Comparison of ENCODE assay signal across 2 cellular contexts in the genomic region with DNA sequence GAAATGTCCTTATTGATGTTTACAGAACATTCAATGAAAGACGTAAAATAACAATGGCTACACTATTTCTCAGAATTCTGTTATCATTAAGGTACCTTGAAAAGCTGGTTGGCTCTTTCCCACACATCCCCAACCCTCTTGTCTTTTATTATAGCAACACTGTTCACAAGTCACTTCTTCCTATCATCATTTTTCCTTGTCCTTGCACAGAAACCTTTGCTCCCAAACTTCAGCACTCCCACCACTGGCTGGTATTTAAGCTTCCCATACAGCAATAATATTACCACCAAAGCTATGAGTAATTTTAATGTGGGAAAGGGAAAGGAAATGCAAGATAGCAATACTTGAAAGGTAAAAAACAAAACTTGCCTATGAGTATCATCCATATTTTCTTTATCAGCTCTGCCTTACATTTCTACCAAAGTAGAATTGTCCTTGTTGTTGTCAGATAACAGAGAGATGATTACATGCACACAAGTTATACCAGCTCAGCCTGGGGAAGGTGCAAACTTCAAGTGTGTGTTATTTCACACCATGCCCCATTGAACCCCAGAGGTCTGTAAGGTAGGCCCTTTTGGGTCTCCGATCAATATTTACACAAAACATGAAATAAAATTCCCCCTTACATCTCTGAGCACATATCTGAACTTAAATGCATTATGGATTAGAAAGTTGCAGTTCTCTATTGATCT.
TF ChIP-seq lines count a peak whose summit lies in the region.

No MANE protein-coding gene starts in this region.

TF ChIP-seq in SK-N-SH, 30 proteins besides CTCF, POLR2A, EP300 and RAD21:
- TF ChIP-seq POLR2AphosphoS5 (IDR thresholded peaks at IDR 0.05; ENCODE audit: low read depth, low read length) (no peak), MXI1 (IDR thresholded peaks at IDR 0.05; ENCODE audit: low read depth, low read length) (no peak), ELF1 (IDR thresholded peaks at IDR 0.05) (no peak), SMC3 (IDR thresholded peaks at IDR 0.05; ENCODE audit: low read depth, low read length) (no peak), GABPA (IDR thresholded peaks at IDR 0.05; ENCODE audit: low read depth) (no peak), USF1 (IDR thresholded peaks at IDR 0.05; ENCODE audit: borderline replicate concordance, low read depth) (no peak)
- TF ChIP-seq, protein P1, sequence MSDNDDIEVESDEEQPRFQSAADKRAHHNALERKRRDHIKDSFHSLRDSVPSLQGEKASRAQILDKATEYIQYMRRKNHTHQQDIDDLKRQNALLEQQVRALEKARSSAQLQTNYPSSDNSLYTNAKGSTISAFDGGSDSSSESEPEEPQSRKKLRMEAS (IDR thresholded peaks at IDR 0.05; ENCODE audit: low read depth) = no peak
- TF ChIP-seq, protein P2, sequence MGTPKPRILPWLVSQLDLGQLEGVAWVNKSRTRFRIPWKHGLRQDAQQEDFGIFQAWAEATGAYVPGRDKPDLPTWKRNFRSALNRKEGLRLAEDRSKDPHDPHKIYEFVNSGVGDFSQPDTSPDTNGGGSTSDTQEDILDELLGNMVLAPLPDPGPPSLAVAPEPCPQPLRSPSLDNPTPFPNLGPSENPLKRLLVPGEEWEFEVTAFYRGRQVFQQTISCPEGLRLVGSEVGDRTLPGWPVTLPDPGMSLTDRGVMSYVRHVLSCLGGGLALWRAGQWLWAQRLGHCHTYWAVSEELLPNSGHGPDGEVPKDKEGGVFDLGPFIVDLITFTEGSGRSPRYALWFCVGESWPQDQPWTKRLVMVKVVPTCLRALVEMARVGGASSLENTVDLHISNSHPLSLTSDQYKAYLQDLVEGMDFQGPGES (IDR thresholded peaks at IDR 0.05; ENCODE audit: low read depth, low read length) = no peak
- TF ChIP-seq, protein P3, sequence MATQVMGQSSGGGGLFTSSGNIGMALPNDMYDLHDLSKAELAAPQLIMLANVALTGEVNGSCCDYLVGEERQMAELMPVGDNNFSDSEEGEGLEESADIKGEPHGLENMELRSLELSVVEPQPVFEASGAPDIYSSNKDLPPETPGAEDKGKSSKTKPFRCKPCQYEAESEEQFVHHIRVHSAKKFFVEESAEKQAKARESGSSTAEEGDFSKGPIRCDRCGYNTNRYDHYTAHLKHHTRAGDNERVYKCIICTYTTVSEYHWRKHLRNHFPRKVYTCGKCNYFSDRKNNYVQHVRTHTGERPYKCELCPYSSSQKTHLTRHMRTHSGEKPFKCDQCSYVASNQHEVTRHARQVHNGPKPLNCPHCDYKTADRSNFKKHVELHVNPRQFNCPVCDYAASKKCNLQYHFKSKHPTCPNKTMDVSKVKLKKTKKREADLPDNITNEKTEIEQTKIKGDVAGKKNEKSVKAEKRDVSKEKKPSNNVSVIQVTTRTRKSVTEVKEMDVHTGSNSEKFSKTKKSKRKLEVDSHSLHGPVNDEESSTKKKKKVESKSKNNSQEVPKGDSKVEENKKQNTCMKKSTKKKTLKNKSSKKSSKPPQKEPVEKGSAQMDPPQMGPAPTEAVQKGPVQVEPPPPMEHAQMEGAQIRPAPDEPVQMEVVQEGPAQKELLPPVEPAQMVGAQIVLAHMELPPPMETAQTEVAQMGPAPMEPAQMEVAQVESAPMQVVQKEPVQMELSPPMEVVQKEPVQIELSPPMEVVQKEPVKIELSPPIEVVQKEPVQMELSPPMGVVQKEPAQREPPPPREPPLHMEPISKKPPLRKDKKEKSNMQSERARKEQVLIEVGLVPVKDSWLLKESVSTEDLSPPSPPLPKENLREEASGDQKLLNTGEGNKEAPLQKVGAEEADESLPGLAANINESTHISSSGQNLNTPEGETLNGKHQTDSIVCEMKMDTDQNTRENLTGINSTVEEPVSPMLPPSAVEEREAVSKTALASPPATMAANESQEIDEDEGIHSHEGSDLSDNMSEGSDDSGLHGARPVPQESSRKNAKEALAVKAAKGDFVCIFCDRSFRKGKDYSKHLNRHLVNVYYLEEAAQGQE (IDR thresholded peaks at IDR 0.05; ENCODE audit: low read depth, low read length) = peak; percentile 71; the same call in 1 of the 2 replicates

TF ChIP-seq in SK-N-SH treated with all-trans-retinoic acid at 6 μM for 48 hours, 23 proteins besides CTCF, POLR2A, EP300 and RAD21:
- TF ChIP-seq, protein P4, sequence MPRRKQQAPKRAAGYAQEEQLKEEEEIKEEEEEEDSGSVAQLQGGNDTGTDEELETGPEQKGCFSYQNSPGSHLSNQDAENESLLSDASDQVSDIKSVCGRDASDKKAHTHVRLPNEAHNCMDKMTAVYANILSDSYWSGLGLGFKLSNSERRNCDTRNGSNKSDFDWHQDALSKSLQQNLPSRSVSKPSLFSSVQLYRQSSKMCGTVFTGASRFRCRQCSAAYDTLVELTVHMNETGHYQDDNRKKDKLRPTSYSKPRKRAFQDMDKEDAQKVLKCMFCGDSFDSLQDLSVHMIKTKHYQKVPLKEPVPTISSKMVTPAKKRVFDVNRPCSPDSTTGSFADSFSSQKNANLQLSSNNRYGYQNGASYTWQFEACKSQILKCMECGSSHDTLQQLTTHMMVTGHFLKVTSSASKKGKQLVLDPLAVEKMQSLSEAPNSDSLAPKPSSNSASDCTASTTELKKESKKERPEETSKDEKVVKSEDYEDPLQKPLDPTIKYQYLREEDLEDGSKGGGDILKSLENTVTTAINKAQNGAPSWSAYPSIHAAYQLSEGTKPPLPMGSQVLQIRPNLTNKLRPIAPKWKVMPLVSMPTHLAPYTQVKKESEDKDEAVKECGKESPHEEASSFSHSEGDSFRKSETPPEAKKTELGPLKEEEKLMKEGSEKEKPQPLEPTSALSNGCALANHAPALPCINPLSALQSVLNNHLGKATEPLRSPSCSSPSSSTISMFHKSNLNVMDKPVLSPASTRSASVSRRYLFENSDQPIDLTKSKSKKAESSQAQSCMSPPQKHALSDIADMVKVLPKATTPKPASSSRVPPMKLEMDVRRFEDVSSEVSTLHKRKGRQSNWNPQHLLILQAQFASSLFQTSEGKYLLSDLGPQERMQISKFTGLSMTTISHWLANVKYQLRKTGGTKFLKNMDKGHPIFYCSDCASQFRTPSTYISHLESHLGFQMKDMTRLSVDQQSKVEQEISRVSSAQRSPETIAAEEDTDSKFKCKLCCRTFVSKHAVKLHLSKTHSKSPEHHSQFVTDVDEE (CRISPR knock-in tag; IDR thresholded peaks at IDR 0.05) = no peak
- TF ChIP-seq ZFP3 (CRISPR knock-in tag; IDR thresholded peaks at IDR 0.05) = no peak
- no peak for TF ChIP-seq CSDC2 (CRISPR knock-in tag; IDR thresholded peaks at IDR 0.05)
- TF ChIP-seq, protein P5, sequence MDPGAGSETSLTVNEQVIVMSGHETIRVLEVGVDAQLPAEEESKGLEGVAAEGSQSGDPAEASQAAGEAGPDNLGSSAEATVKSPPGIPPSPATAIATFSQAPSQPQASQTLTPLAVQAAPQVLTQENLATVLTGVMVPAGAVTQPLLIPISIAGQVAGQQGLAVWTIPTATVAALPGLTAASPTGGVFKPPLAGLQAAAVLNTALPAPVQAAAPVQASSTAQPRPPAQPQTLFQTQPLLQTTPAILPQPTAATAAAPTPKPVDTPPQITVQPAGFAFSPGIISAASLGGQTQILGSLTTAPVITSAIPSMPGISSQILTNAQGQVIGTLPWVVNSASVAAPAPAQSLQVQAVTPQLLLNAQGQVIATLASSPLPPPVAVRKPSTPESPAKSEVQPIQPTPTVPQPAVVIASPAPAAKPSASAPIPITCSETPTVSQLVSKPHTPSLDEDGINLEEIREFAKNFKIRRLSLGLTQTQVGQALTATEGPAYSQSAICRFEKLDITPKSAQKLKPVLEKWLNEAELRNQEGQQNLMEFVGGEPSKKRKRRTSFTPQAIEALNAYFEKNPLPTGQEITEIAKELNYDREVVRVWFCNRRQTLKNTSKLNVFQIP (CRISPR knock-in tag; IDR thresholded peaks at IDR 0.05; ENCODE audit: borderline replicate concordance, low read depth) = no peak
- TF ChIP-seq ZNF70 (CRISPR knock-in tag; IDR thresholded peaks at IDR 0.05) = no peak
- no peak for TF ChIP-seq OSR1 (CRISPR knock-in tag; IDR thresholded peaks at IDR 0.05)
- TF ChIP-seq GLIS3 (CRISPR knock-in tag; IDR thresholded peaks at IDR 0.05) = no peak
- TF ChIP-seq ISL1 (CRISPR knock-in tag; IDR thresholded peaks at IDR 0.05) = no peak
- no peak for TF ChIP-seq TCF4 (CRISPR knock-in tag; IDR thresholded peaks at IDR 0.05; ENCODE audit: borderline replicate concordance)
- no peak for TF ChIP-seq SNAI2 (CRISPR knock-in tag; IDR thresholded peaks at IDR 0.05)
- TF ChIP-seq PATZ1 (CRISPR knock-in tag; IDR thresholded peaks at IDR 0.05; ENCODE audit: borderline replicate concordance) = no peak
- TF ChIP-seq ZNF565 (CRISPR knock-in tag; conservative IDR thresholded peaks at IDR 0.05; ENCODE audit: low read depth) = no peak
- TF ChIP-seq TOX (CRISPR knock-in tag; IDR thresholded peaks at IDR 0.05; ENCODE audit: borderline replicate concordance) = no peak
- TF ChIP-seq ARNTL (CRISPR knock-in tag; IDR thresholded peaks at IDR 0.05; ENCODE audit: borderline replicate concordance, low read depth) = no peak
- no peak for TF ChIP-seq BACH2 (CRISPR knock-in tag; IDR thresholded peaks at IDR 0.05; ENCODE audit: borderline replicate concordance)
- no peak for TF ChIP-seq PPARA (CRISPR knock-in tag; IDR thresholded peaks at IDR 0.05; ENCODE audit: borderline replicate concordance)
- TF ChIP-seq ZNF8 (CRISPR knock-in tag; IDR thresholded peaks at IDR 0.05) = no peak
- no peak for TF ChIP-seq ZC3H10 (CRISPR knock-in tag; IDR thresholded peaks at IDR 0.05)
- no peak for TF ChIP-seq ZFP30 (CRISPR knock-in tag; IDR thresholded peaks at IDR 0.05)
